In the genomic region with DNA sequence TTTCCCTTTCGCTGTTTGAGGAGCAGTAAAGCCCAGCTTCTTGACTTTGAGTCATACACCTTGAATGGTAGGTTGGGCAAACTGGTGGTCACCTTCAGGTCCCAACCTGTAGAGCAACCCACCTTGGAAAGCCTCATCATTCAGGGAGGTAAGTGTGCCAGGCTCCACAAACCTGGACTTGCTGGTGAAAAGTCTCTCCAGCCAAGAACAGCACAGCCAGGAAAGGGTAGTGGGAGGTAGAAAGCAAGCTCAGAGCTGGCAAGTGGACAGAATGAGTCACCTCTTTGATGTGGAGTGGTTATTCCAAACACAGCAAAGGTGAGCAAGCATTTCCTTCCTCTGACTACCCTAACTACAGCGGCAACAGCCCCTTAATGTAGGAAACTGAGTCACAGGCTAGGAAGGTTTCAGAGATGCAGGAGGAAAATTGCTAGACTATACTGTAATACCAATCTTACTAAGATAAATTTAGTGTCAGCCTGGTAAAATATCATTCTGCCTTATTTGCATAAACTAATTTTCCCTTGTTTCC, we compare ENCODE assay signal across 1 cellular context.
TF ChIP-seq lines count a peak whose summit lies in the region.

No MANE protein-coding gene starts in this region.

TF ChIP-seq in A549, 52 proteins besides CTCF, POLR2A, EP300 and RAD21 (continued from another document):
- TF ChIP-seq, protein P1, sequence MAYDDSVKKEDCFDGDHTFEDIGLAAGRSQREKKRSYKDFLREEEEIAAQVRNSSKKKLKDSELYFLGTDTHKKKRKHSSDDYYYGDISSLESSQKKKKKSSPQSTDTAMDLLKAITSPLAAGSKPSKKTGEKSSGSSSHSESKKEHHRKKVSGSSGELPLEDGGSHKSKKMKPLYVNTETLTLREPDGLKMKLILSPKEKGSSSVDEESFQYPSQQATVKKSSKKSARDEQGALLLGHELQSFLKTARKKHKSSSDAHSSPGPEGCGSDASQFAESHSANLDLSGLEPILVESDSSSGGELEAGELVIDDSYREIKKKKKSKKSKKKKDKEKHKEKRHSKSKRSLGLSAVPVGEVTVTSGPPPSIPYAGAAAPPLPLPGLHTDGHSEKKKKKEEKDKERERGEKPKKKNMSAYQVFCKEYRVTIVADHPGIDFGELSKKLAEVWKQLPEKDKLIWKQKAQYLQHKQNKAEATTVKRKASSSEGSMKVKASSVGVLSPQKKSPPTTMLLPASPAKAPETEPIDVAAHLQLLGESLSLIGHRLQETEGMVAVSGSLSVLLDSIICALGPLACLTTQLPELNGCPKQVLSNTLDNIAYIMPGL (CRISPR knock-in tag; IDR thresholded peaks at IDR 0.05; ENCODE audit: borderline replicate concordance), result no peak
- TF ChIP-seq, protein P2, sequence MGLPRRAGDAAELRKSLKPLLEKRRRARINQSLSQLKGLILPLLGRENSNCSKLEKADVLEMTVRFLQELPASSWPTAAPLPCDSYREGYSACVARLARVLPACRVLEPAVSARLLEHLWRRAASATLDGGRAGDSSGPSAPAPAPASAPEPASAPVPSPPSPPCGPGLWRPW (IDR thresholded peaks at IDR 0.05), result no peak
- TF ChIP-seq KDM5A (IDR thresholded peaks at IDR 0.05) (no peak), HOXA7 (CRISPR knock-in tag; IDR thresholded peaks at IDR 0.05) (0 out of 2 replicates have a peak, but pooled peaks have one; percentile 6)
